Comparison of ENCODE assay signal across 9 cellular contexts in genomic region chr1:178542554-178543290, GRCh38. TPM values are rescaled to one million over a fixed set of nuclear protein-coding genes. Genes with fewer than 3 reads are reported as not detected.
A peak's percentile ranks its signal among the peaks of the same experiment; 100 is the strongest.
DNase-seq lines count a peak whose midpoint lies in the region; ATAC-seq and TF ChIP-seq lines count a peak whose summit lies in the region.
"Had no signal": no experiment of that assay in that cellular context is flagged by ENCODE, and none has a peak within 500 bp of the region (broad histone marks: within the 10 kb centered on the region; RNA-seq: fewer than 3 reads in every experiment).

No MANE protein-coding gene starts in this region.

- H3K4me3 ChIP-seq in AG09309 (ENCODE audit: control insufficient read depth, low read depth, low read length), result peak overlapping the region; percentile 67

- TF ChIP-seq CTCF in AG09309 (IDR thresholded peaks at IDR 0.05; ENCODE audit: control insufficient read depth, insufficient read depth, low read depth, low read length, missing control alignments), result peak; percentile 83

- ATAC-seq in GM18870 (IDR thresholded peaks at IDR 0.05; ENCODE audit: unreplicated experiment), result peak; percentile 78
- ATAC-seq in HG03135 (IDR thresholded peaks at IDR 0.05; ENCODE audit: unreplicated experiment), result peak; percentile 83
- peak; percentile 87 for ATAC-seq in left lobe of liver

- peak; percentile 63 for DNase-seq in AG09309 (ENCODE audit: low read depth)
- peak; percentile 56 for DNase-seq in NCI-H345 treated with DMSO at 0.1 percent for 48 hours (lab: John Stamatoyannopoulos, UW; ENCODE audit: unreplicated experiment)
- DNase-seq in activated CD4-positive, alpha-beta T cell treated with anti-CD3 and anti-CD28 coated beads for 48 hours, result peak; percentile 92
- DNase-seq in cortex of kidney (lab: John Stamatoyannopoulos, UW), result peak; percentile 41
- peak; percentile 93 for DNase-seq in left lobe of liver (ENCODE audit: low spot score)
- DNase-seq in stimulated activated CD4-positive, alpha-beta T cell treated with anti-CD3 and anti-CD28 coated beads, Interleukin-2, amount 100 ng/mL, for 4 hours (ENCODE audit: low read depth), result peak; percentile 65

RNA-seq across cellular contexts. Expression of gene TEX35, which starts 29.8 kb away (rescaled TPM):
- not detected for total RNA-seq in left lobe of liver
- total RNA-seq: T-helper 2 cell treated with Interferon-gamma antibody and Interleukin-4, amounts not matched to agents 100 ng/mL and 5 ng/mL, for 36 hours had no signal

RNA-seq across cellular contexts. Expression of gene CLEC20A, which starts 46.0 kb away (rescaled TPM):
- not detected for total RNA-seq in left lobe of liver
- total RNA-seq: T-helper 2 cell treated with Interferon-gamma antibody and Interleukin-4, amounts not matched to agents 100 ng/mL and 5 ng/mL, for 36 hours had no signal

Comparison
In these comparisons a context has a peak if more than half of its experiments do, and no peak if none do; other contexts are left out.
1. Peak in every context shown above with its lines: DNase-seq, ATAC-seq and H3K4me3 ChIP-seq.
2. DNase-seq: peak in every context shown above with its lines; median percentile 93 in left lobe of liver; 92 in activated CD4-positive, alpha-beta T cell treated with anti-CD3 and anti-CD28 coated beads for 48 hours; 65 in stimulated activated CD4-positive, alpha-beta T cell treated with anti-CD3 and anti-CD28 coated beads, Interleukin-2, amount 100 ng/mL, for 4 hours; 63 in AG09309; 56 in NCI-H345 treated with DMSO at 0.1 percent for 48 hours; 41 in cortex of kidney.